18 cellular contexts compared by ENCODE assay signal in genomic region chr6:160951187-160952030, GRCh38. TPM values are rescaled to one million over a fixed set of nuclear protein-coding genes. Genes with fewer than 3 reads are reported as not detected.
DNase-seq lines count a peak whose midpoint lies in the region; ATAC-seq, FAIRE-seq and TF ChIP-seq lines count a peak whose summit lies in the region.
"Had no signal": no experiment of that assay in that cellular context is flagged by ENCODE, and none has a peak within 500 bp of the region (broad histone marks: within the 10 kb centered on the region; RNA-seq: fewer than 3 reads in every experiment).

No MANE protein-coding gene starts in this region.

- ATAC-seq in HepG2 (no peak), right lobe of liver (no peak)

- no peak overlapping the region for H3K4me3 ChIP-seq in HepG2 (replicated peaks in 1 of 3; ENCODE audit: insufficient read depth in 1 of 3, low read depth in 2 of 3, low read length in 3 of 3)
- H3K4me3 ChIP-seq in right lobe of liver, result no peak overlapping the region
- H3K4me3 ChIP-seq in CD4-positive, alpha-beta memory T cell (ENCODE audit: low read length in 2 of 2), result no peak overlapping the region

- DNase-seq in HepG2 (ENCODE audit: low spot score), result no peak
- DNase-seq in right lobe of liver, result no peak
- no peak for DNase-seq in epithelial cell of prostate (ENCODE audit: low read depth, low spot score)
- DNase-seq in neural crest cell (ENCODE audit: low read depth, low spot score), result no peak
- no peak for DNase-seq in D721Med (ENCODE audit: insufficient read length, low spot score)
- no peak for DNase-seq in NCI-H146 treated with DMSO at 0.1 percent for 48 hours (lab: John Stamatoyannopoulos, UW; ENCODE audit: unreplicated experiment)
- DNase-seq in NCI-H1092 treated with DMSO at 0.1 percent for 48 hours (lab: John Stamatoyannopoulos, UW), result no peak
- no peak for DNase-seq in CD4-positive, alpha-beta memory T cell
- DNase-seq: Caco-2; H9; MV-4-11; NCI-H1436; NCI-H526 treated with DMSO at 0.1 percent for 48 hours; NK-92 treated with Interleukin-12 subunit alpha and Interleukin-12 subunit beta, amount 100 ng/mL, for 24 hours; OCI-M1 had no signal

- intact Hi-C loops in HepG2 (cut with micrococcal nuclease; ENCODE audit: unreplicated experiment) (no loop called here), right lobe of liver (cut with DNase I) (no loop called here)
- intact Hi-C loops in CD4-positive, alpha-beta memory T cell (cut with micrococcal nuclease), result no loop called here

- H3K36me3 Mint-ChIP-seq in neural crest cell (ENCODE audit: low read depth), result no peaks in the 10 kb centered on the region
- H3K36me3 Mint-ChIP-seq in CD4-positive, alpha-beta memory T cell, result no peaks in the 10 kb centered on the region
- H3K36me3 Mint-ChIP-seq: CD14-positive monocyte had no signal

- peak overlapping the region; percentile 69 for H3K27ac Mint-ChIP-seq in neural crest cell (ENCODE audit: unreplicated experiment)
- H3K27ac Mint-ChIP-seq in CD4-positive, alpha-beta memory T cell, result peak overlapping the region in 1 of 7 donors; percentile 67
- H3K27ac Mint-ChIP-seq: CD14-positive monocyte had no signal

- peaks cover 63% of the 10 kb centered on the region for H3K4me1 Mint-ChIP-seq in neural crest cell
- no peaks in the 10 kb centered on the region for H3K4me1 Mint-ChIP-seq in CD4-positive, alpha-beta memory T cell

- TF ChIP-seq CTCF in HepG2 (CRISPR knock-in tag; IDR thresholded peaks at IDR 0.05) (no peak), right lobe of liver (IDR thresholded peaks at IDR 0.05) (no peak), neural crest cell (conservative IDR thresholded peaks at IDR 0.05) (no peak), D721Med (IDR thresholded peaks at IDR 0.05; ENCODE audit: insufficient read depth, missing control alignments) (no peak)

- H3K27ac ChIP-seq in HepG2 (ENCODE audit: extremely low read length, insufficient read depth, low read length) (no peak overlapping the region), right lobe of liver (no peak overlapping the region), epithelial cell of prostate (peak overlapping the region; percentile 78)
- H3K27ac ChIP-seq in CD4-positive, alpha-beta memory T cell (ENCODE audit: low read depth, low read length), result no peak overlapping the region

- H3K9me3 Mint-ChIP-seq in neural crest cell, result no peaks in the 10 kb centered on the region
- peaks cover 0 to 2% (median 0%) of the 10 kb centered on the region in 8 donors for H3K9me3 Mint-ChIP-seq in CD4-positive, alpha-beta memory T cell
- H3K9me3 Mint-ChIP-seq: H9 had no signal

- no peaks in the 10 kb centered on the region for H3K36me3 ChIP-seq in HepG2 (replicated peaks in 1 of 2; ENCODE audit: control insufficient read depth in 1 of 2, insufficient read depth in 2 of 2, low read length in 2 of 2)
- no peaks in the 10 kb centered on the region for H3K36me3 ChIP-seq in right lobe of liver
- no peaks in the 10 kb centered on the region for H3K36me3 ChIP-seq in CD4-positive, alpha-beta memory T cell (ENCODE audit: insufficient read depth, low read length)

- 60% methylated on average over 13 of the region's 13 CpGs for WGBS in HepG2 (ENCODE audit: low lambda C conversion rate)
- WGBS in right lobe of liver (ENCODE audit: insufficient coverage, low coverage, low lambda C conversion rate, missing lambda C conversion rate), result 86% methylated on average over 4 of the region's 13 CpGs

- no peaks in the 10 kb centered on the region for H3K9me3 ChIP-seq in HepG2 (ENCODE audit: low read length)
- H3K9me3 ChIP-seq in right lobe of liver, result no peaks in the 10 kb centered on the region
- H3K9me3 ChIP-seq in CD4-positive, alpha-beta memory T cell (ENCODE audit: control insufficient read depth in 1 of 2, low read length in 2 of 2), result no peaks in the 10 kb centered on the region
- H3K9me3 ChIP-seq: Caco-2 had no signal

- CTCF ChIA-PET in HepG2 (lab: Yijun Ruan, JAX; ENCODE audit: low intra/inter-chr PET ratio, low total read pairs), result no interaction called here
- CTCF ChIA-PET in CD4-positive, alpha-beta memory T cell (lab: Charles Lee; ENCODE audit: partially characterized antibody), result no interaction called here

- H3K27me3 Mint-ChIP-seq in neural crest cell (ENCODE audit: low read depth), result no peaks in the 10 kb centered on the region
- peaks cover 20 to 23% of the 10 kb centered on the region in 2 donors for H3K27me3 Mint-ChIP-seq in CD4-positive, alpha-beta memory T cell

- POLR2A ChIA-PET in HepG2 (lab: Yijun Ruan, JAX), result no interaction called here
- POLR2A ChIA-PET in CD4-positive, alpha-beta memory T cell (lab: Charles Lee; ENCODE audit: partially characterized antibody), result no interaction called here

- in situ Hi-C loops in HepG2 (cut with HindIII; ENCODE audit: extremely low pct_ligation_motif_present, low pct_unique_long_range_greater_than_20kb), result no loop called here

- TF ChIP-seq EP300 in HepG2 (IDR thresholded peaks at IDR 0.05; ENCODE audit: low read depth in 2 of 2, low read length in 2 of 2) (no peak), HepG2 (CRISPR knock-in tag; IDR thresholded peaks at IDR 0.05; ENCODE audit: borderline replicate concordance) (no peak)

- TF ChIP-seq POLR2A in HepG2 (IDR thresholded peaks at IDR 0.05; ENCODE audit: insufficient read depth in 1 of 2, low read depth in 2 of 2, low read length in 2 of 2) (no peak), right lobe of liver (IDR thresholded peaks at IDR 0.05) (no peak)

- no peak for TF ChIP-seq RAD21 in HepG2 (CRISPR knock-in tag; IDR thresholded peaks at IDR 0.05)

- no peak overlapping the region for H3K9ac ChIP-seq in HepG2 (ENCODE audit: insufficient read depth, low read depth, low read length)

- no peaks in the 10 kb centered on the region for H3K4me1 ChIP-seq in HepG2 (ENCODE audit: insufficient read depth, low read length)
- H3K4me1 ChIP-seq in right lobe of liver, result no peaks in the 10 kb centered on the region
- no peaks in the 10 kb centered on the region for H3K4me1 ChIP-seq in CD4-positive, alpha-beta memory T cell (ENCODE audit: insufficient read depth, low read length)
- H3K4me1 ChIP-seq: Caco-2 had no signal

- no peak overlapping the region for H2AFZ ChIP-seq in HepG2 (ENCODE audit: low read length)

- H3K4me3 Mint-ChIP-seq in neural crest cell, result peak overlapping the region; percentile 16
- H3K4me3 Mint-ChIP-seq in CD4-positive, alpha-beta memory T cell, result no peak overlapping the region
- H3K4me3 Mint-ChIP-seq: CD14-positive monocyte, H9 had no signal

- H4K20me1 ChIP-seq in HepG2 (ENCODE audit: insufficient read depth, low read length), result no peaks in the 10 kb centered on the region

- H3K79me2 ChIP-seq in HepG2 (ENCODE audit: insufficient read depth, low read length), result no peaks in the 10 kb centered on the region

- H3K4me2 ChIP-seq in HepG2 (ENCODE audit: low read depth, low read length), result no peak overlapping the region

- FAIRE-seq in HepG2 (lab: Jason Lieb, UNC) (no peak), D721Med (lab: Jason Lieb, UNC) (no peak)
- FAIRE-seq: A204.1, GM18507 had no signal

- H3K27me3 ChIP-seq in HepG2 (ENCODE audit: control insufficient read depth in 1 of 2, insufficient read depth in 2 of 2, low read length in 2 of 2) (peaks cover 0 to 15% of the 10 kb centered on the region in 2 experiments; a peak in 3 of 5 replicates), right lobe of liver (no peaks in the 10 kb centered on the region)
- H3K27me3 ChIP-seq in CD4-positive, alpha-beta memory T cell (ENCODE audit: insufficient read depth, low read length), result no peaks in the 10 kb centered on the region

- no TSS peak for BruUV-seq in HepG2 (replicated peaks; lab: Mats Ljungman, UMichigan)

TF ChIP-seq in HepG2, 621 proteins besides CTCF, POLR2A, EP300 and RAD21:
- no peak for TF ChIP-seq ZSCAN25 (CRISPR knock-in tag; IDR thresholded peaks at IDR 0.05)
- TF ChIP-seq MNT (IDR thresholded peaks at IDR 0.05), result peak; percentile 56

RNA-seq across cellular contexts. Expression of gene MAP3K4, which starts 40.2 kb away (rescaled TPM):
- total RNA-seq in HepG2 (2016; rRNA removed; fragmentation: Illumina TruSeq; extraction: Trizol) (33.6 and 40.1 TPM in 2 replicates), right lobe of liver (10 to 100 TPM in 4 of 6 experiments, 1 to 10 TPM in 2; 9.4 to 20.5 (median 13.1) TPM), neural crest cell (84.3 and 103 TPM in 2 replicates)
- total RNA-seq in HepG2 (2016; cell fraction: cytosol; rRNA removed; fragmentation: Illumina TruSeq; extraction: Trizol; ENCODE audit: low read depth), result 66.8 and 68.7 TPM in 2 replicates
- 37.5 and 40.8 TPM in 2 replicates for total RNA-seq in HepG2 (2016; cell fraction: insoluble cytoplasmic fraction; rRNA removed; fragmentation: Illumina TruSeq; extraction: Trizol)
- total RNA-seq in HepG2 (2016; cell fraction: membrane; rRNA removed; fragmentation: Illumina TruSeq; extraction: Trizol), result 38.1 and 58.6 TPM in 2 replicates
- total RNA-seq in HepG2 (2016; cell fraction: nucleus; rRNA removed; fragmentation: Illumina TruSeq; extraction: Trizol), result 50.7 and 54.4 TPM in 2 replicates
- polyA plus RNA-seq in HepG2 (2011; rRNA removed), result 12.9 and 15.4 TPM in 2 replicates
- polyA plus RNA-seq in HepG2 (2011; cell fraction: cytosol; rRNA removed), result 6.9 and 9.0 TPM in 2 replicates
- polyA plus RNA-seq in HepG2 (2011; cell fraction: nucleus; rRNA removed), result 35.9 and 37.8 TPM in 2 replicates
- 16.6 and 19.8 TPM in 2 replicates for polyA plus RNA-seq in HepG2 (2012)
- polyA plus RNA-seq in HepG2 (2016; cell fraction: cytosol; fragmentation: Illumina TruSeq; extraction: Trizol; ENCODE audit: low read depth), result 1.1 TPM in 2 replicates
- polyA plus RNA-seq in HepG2 (2016; cell fraction: insoluble cytoplasmic fraction; fragmentation: Illumina TruSeq; extraction: Trizol; ENCODE audit: low read depth), result 25.1 and 26.7 TPM in 2 replicates
- 3.2 and 4.4 TPM in 2 replicates for polyA plus RNA-seq in HepG2 (2016; cell fraction: membrane; fragmentation: Illumina TruSeq; extraction: Trizol; ENCODE audit: low read depth)
- polyA plus RNA-seq in HepG2 (2016; cell fraction: nucleus; fragmentation: Illumina TruSeq; extraction: Trizol; ENCODE audit: insufficient read depth, low read depth), result 51.7 and 52.1 TPM in 2 replicates
- 16.6 and 30.1 TPM in 2 replicates for polyA minus RNA-seq in HepG2 (2011; rRNA and poly(A)+ RNA removed; ENCODE audit: low replicate concordance)
- polyA minus RNA-seq in HepG2 (2011; cell fraction: cytosol; rRNA and poly(A)+ RNA removed), result 16.9 and 18.6 TPM in 2 replicates
- polyA minus RNA-seq in HepG2 (2011; cell fraction: nucleus; rRNA and poly(A)+ RNA removed), result 94.5 and 105 TPM in 2 replicates
- 10 to 100 TPM; 78.0 to 90.1 TPM for total RNA-seq in CD4-positive, alpha-beta memory T cell
- 10 to 100 TPM in 1 of 2 donors, 1 to 10 TPM in 1; 5.7 to 30.8 TPM for polyA plus RNA-seq in CD4-positive, alpha-beta memory T cell
